Comparison of ENCODE assay signal across 1 cellular context in genomic region chrX:74525116-74525515, GRCh38.
TF ChIP-seq lines count a peak whose summit lies in the region.

No MANE protein-coding gene starts in this region.

TF ChIP-seq in HepG2, 621 proteins besides CTCF, POLR2A, EP300 and RAD21 (continued from another document):
- no peak for TF ChIP-seq HNF1A (IDR thresholded peaks at IDR 0.05; ENCODE audit: low read depth)
- no peak for TF ChIP-seq HNF1A (CRISPR knock-in tag; IDR thresholded peaks at IDR 0.05; ENCODE audit: borderline replicate concordance)
- TF ChIP-seq RBAK (CRISPR knock-in tag; IDR thresholded peaks at IDR 0.05): no peak
- no peak for TF ChIP-seq SOX5 (CRISPR knock-in tag; IDR thresholded peaks at IDR 0.05; ENCODE audit: borderline replicate concordance)
- TF ChIP-seq ATF3 (CRISPR knock-in tag; IDR thresholded peaks at IDR 0.05): no peak
